In genomic region chr15:57251941-57252340, GRCh38 we compare ENCODE assay signal across 16 cellular contexts.
A peak's percentile ranks its signal among the peaks of the same experiment; 100 is the strongest.
DNase-seq lines count a peak whose midpoint lies in the region; ATAC-seq, FAIRE-seq and TF ChIP-seq lines count a peak whose summit lies in the region.
"Had no signal": no experiment of that assay in that cellular context is flagged by ENCODE, and none has a peak within 500 bp of the region (broad histone marks: within the 10 kb centered on the region; RNA-seq: fewer than 3 reads in every experiment).

No MANE protein-coding gene starts in this region.

- H3K9me3 Mint-ChIP-seq in activated T-helper 2 cell treated with anti-CD3 and anti-CD28 coated beads, Interferon-gamma antibody, Interleukin-2, Interleukin-4, amounts not matched to agents 10 μg/mL and 5 μg/mL and 100 μg/mL, durations not matched to agents 14 hours and 24 hours and 36 hours, result no peaks in the 10 kb centered on the region
- H3K9me3 Mint-ChIP-seq: activated naive CD4-positive, alpha-beta T cell treated with anti-CD3 and anti-CD28 coated beads for 36 hours; neural progenitor cell had no signal

- CTCF ChIA-PET in K562 (lab: Yijun Ruan, JAX; ENCODE audit: low intra/inter-chr PET ratio), result no interaction called here

- no peaks in the 10 kb centered on the region for H4K20me1 ChIP-seq in K562 (replicated peaks; ENCODE audit: control insufficient read depth, insufficient read depth, low read length)

- TF ChIP-seq RAD21 in K562 (CRISPR knock-in tag; conservative IDR thresholded peaks at IDR 0.05 in 1 of 2, IDR thresholded peaks at IDR 0.05 in 1 of 2), result no peak

- H3K4me3 ChIP-seq in ACC112 (ENCODE audit: low read depth, low read length) (peak overlapping the region; percentile 33; the same call in 1 of the 2 replicates), K562 (no peak overlapping the region), iPS-20b (ENCODE audit: low read length) (no peak overlapping the region)
- H3K4me3 ChIP-seq: lung, neural progenitor cell had no signal

- H3K27me3 Mint-ChIP-seq in activated T-helper 2 cell treated with anti-CD3 and anti-CD28 coated beads, Interferon-gamma antibody, Interleukin-2, Interleukin-4, amounts not matched to agents 10 μg/mL and 5 μg/mL and 100 μg/mL, durations not matched to agents 14 hours and 24 hours and 36 hours (ENCODE audit: low read depth), result no peaks in the 10 kb centered on the region

- ATAC-seq in K562 (no peak), sciatic nerve (no peak), GM19328 (IDR thresholded peaks at IDR 0.05; ENCODE audit: unreplicated experiment) (no peak)

- H3K9ac ChIP-seq in K562 (ENCODE audit: insufficient read depth in 1 of 2, low read depth in 2 of 2, low read length in 2 of 2) (no peak overlapping the region), iPS-20b (ENCODE audit: low read depth, low read length) (peak overlapping the region; percentile 38; the same call in 1 of the 2 replicates)
- H3K9ac ChIP-seq: neural progenitor cell had no signal

- H3K4me2 ChIP-seq in K562 (ENCODE audit: insufficient read depth, low read length), result no peak overlapping the region
- H3K4me2 ChIP-seq: neural progenitor cell had no signal

- intact Hi-C loops in K562 (cut with micrococcal nuclease) (no loop called here), sciatic nerve (cut with DNase I) (no loop called here)
- intact Hi-C loops in activated T-helper 2 cell treated with anti-CD3 and anti-CD28 coated beads, Interferon-gamma antibody, Interleukin-2, Interleukin-4, amounts not matched to agents 10 μg/mL and 5 μg/mL and 100 μg/mL, durations not matched to agents 14 hours and 24 hours and 36 hours (cut with micrococcal nuclease), result no loop called here

- peaks cover 14% of the 10 kb centered on the region for H3K36me3 Mint-ChIP-seq in activated T-helper 2 cell treated with anti-CD3 and anti-CD28 coated beads, Interferon-gamma antibody, Interleukin-2, Interleukin-4, amounts not matched to agents 10 μg/mL and 5 μg/mL and 100 μg/mL, durations not matched to agents 14 hours and 24 hours and 36 hours (ENCODE audit: low read depth)

- H3K9me1 ChIP-seq in K562 (ENCODE audit: control insufficient read depth, insufficient read depth, low read length), result no peaks in the 10 kb centered on the region

- H3K36me3 ChIP-seq in ACC112 (ENCODE audit: insufficient read depth, low read length), result peaks cover 52% of the 10 kb centered on the region
- H3K36me3 ChIP-seq in K562 (ENCODE audit: control insufficient read depth, insufficient read depth, low read length), result peaks cover 42% of the 10 kb centered on the region
- H3K36me3 ChIP-seq in iPS-20b (ENCODE audit: insufficient read depth, low read depth, low read length), result peaks cover 29% of the 10 kb centered on the region

- H3K79me2 ChIP-seq in ACC112 (ENCODE audit: control insufficient read depth, insufficient read depth, low read length, unreplicated experiment) (no peaks in the 10 kb centered on the region), K562 (ENCODE audit: control insufficient read depth, insufficient read depth, low read length) (no peaks in the 10 kb centered on the region)

- FAIRE-seq in HTR-8/SVneo (lab: Jason Lieb, UNC) (no peak), K562 (lab: Jason Lieb, UNC) (no peak)

- WGBS in K562 (ENCODE audit: insufficient coverage, low coverage, missing lambda C conversion rate), result 71% methylated on average over 6 of the region's 6 CpGs

- H3K9me3 ChIP-seq in K562 (replicated peaks; ENCODE audit: control insufficient read depth, insufficient read depth, low read depth, low read length) (no peaks in the 10 kb centered on the region), iPS-20b (ENCODE audit: insufficient read depth, low read depth, low read length) (no peaks in the 10 kb centered on the region)

- no TSS peak for BruUV-seq in K562 (replicated peaks; lab: Mats Ljungman, UMichigan)

- TF ChIP-seq POLR2A in K562 (conservative IDR thresholded peaks at IDR 0.05), result no peak

- TF ChIP-seq EP300 in K562 (IDR thresholded peaks at IDR 0.05; ENCODE audit: low read length), result no peak

- no peak overlapping the region for H3K4me3 Mint-ChIP-seq in activated T-helper 2 cell treated with anti-CD3 and anti-CD28 coated beads, Interferon-gamma antibody, Interleukin-2, Interleukin-4, amounts not matched to agents 10 μg/mL and 5 μg/mL and 100 μg/mL, durations not matched to agents 14 hours and 24 hours and 36 hours (ENCODE audit: low read depth)
- H3K4me3 Mint-ChIP-seq: activated naive CD4-positive, alpha-beta T cell treated with anti-CD3 and anti-CD28 coated beads for 36 hours; neural progenitor cell had no signal

- no peak overlapping the region for H3K27ac Mint-ChIP-seq in activated T-helper 2 cell treated with anti-CD3 and anti-CD28 coated beads, Interferon-gamma antibody, Interleukin-2, Interleukin-4, amounts not matched to agents 10 μg/mL and 5 μg/mL and 100 μg/mL, durations not matched to agents 14 hours and 24 hours and 36 hours
- H3K27ac Mint-ChIP-seq: activated naive CD4-positive, alpha-beta T cell treated with anti-CD3 and anti-CD28 coated beads for 36 hours; neural progenitor cell had no signal

- H3K4me1 ChIP-seq in ACC112 (ENCODE audit: control insufficient read depth, insufficient read depth, low read length, unreplicated experiment) (peaks cover 14% of the 10 kb centered on the region), K562 (replicated peaks in 1 of 2; ENCODE audit: control insufficient read depth in 2 of 2, insufficient read depth in 2 of 2, low read length in 2 of 2) (no peaks in the 10 kb centered on the region), iPS-20b (ENCODE audit: insufficient read depth, low read length) (peaks cover 27% of the 10 kb centered on the region)

- TF ChIP-seq CTCF in K562 (IDR thresholded peaks at IDR 0.05 in 2 of 3, conservative IDR thresholded peaks at IDR 0.05 in 1 of 3; ENCODE audit: insufficient read depth in 2 of 3, low read depth in 1 of 3, low read length in 3 of 3), result no peak

- POLR2A ChIA-PET in K562 (lab: Yijun Ruan, JAX), result no interaction called here

- in situ Hi-C loops in K562 (cut with MboI), result no loop called here

- H3K27me3 ChIP-seq in ACC112 (ENCODE audit: insufficient read depth, low read length) (no peaks in the 10 kb centered on the region), K562 (ENCODE audit: control insufficient read depth in 2 of 2, insufficient read depth in 2 of 2, low read length in 2 of 2) (no peaks in the 10 kb centered on the region), iPS-20b (ENCODE audit: insufficient read depth, low read length) (no peaks in the 10 kb centered on the region)
- H3K27me3 ChIP-seq: neural progenitor cell had no signal

- peak overlapping the region; percentile 71 for H3K27ac ChIP-seq in ACC112 (ENCODE audit: low read depth, low read length)
- no peak overlapping the region for H3K27ac ChIP-seq in K562 (ENCODE audit: extremely low read depth, low read depth, low read length)
- H3K27ac ChIP-seq in iPS-20b (ENCODE audit: low read length), result no peak overlapping the region
- H3K27ac ChIP-seq: neural progenitor cell, VCaP had no signal

- no peaks in the 10 kb centered on the region for H3K4me1 Mint-ChIP-seq in activated T-helper 2 cell treated with anti-CD3 and anti-CD28 coated beads, Interferon-gamma antibody, Interleukin-2, Interleukin-4, amounts not matched to agents 10 μg/mL and 5 μg/mL and 100 μg/mL, durations not matched to agents 14 hours and 24 hours and 36 hours (ENCODE audit: low read depth)

- no peak overlapping the region for H2AFZ ChIP-seq in ACC112 (ENCODE audit: low read length, unreplicated experiment)
- H2AFZ ChIP-seq in K562 (ENCODE audit: low read depth, low read length), result no peak overlapping the region
- H2AFZ ChIP-seq: neural progenitor cell had no signal

- DNase-seq in HTR-8/SVneo (ENCODE audit: insufficient read length, low spot score) (peak; percentile 8), K562 (ENCODE audit: extremely low read depth in 1 of 4, low spot score in 3 of 4) (no peak), sciatic nerve (ENCODE audit: low spot score) (no peak), 8988T (no peak)
- no peak for DNase-seq in activated T-helper 2 cell treated with anti-CD3 and anti-CD28 coated beads, Interferon-gamma antibody, Interleukin-2, Interleukin-4, amounts not matched to agents 10 μg/mL and 5 μg/mL and 100 μg/mL, durations not matched to agents 14 hours and 24 hours and 36 hours (ENCODE audit: low spot score)
- DNase-seq: activated naive CD4-positive, alpha-beta T cell treated with anti-CD3 and anti-CD28 coated beads for 36 hours; caudate nucleus; DMS153; NCI-H187 treated with DMSO at 0.1 percent for 48 hours; stimulated activated naive CD4-positive, alpha-beta T cell had no signal

TF ChIP-seq in K562, 482 proteins besides CTCF, POLR2A, EP300 and RAD21:
- 0 out of 2 replicates have a peak, but pooled peaks have one; percentile 5 for TF ChIP-seq ZNF316 (IDR thresholded peaks at IDR 0.05)
- no peak for TF ChIP-seq CHD1 (IDR thresholded peaks at IDR 0.05; ENCODE audit: low read length)
- TF ChIP-seq KAT7 (CRISPR knock-in tag; IDR thresholded peaks at IDR 0.05; ENCODE audit: borderline replicate concordance), result no peak
